ENCODE assay signal across 9 cellular contexts in genomic region chr1:170660874-170661645, GRCh38. TPM values are rescaled to one million over a fixed set of nuclear protein-coding genes. Genes with fewer than 3 reads are reported as not detected.
DNase-seq lines count a peak whose midpoint lies in the region; ATAC-seq and TF ChIP-seq lines count a peak whose summit lies in the region.
"Had no signal": no experiment of that assay in that cellular context is flagged by ENCODE, and none has a peak within 500 bp of the region (broad histone marks: within the 10 kb centered on the region; RNA-seq: fewer than 3 reads in every experiment).

No MANE protein-coding gene starts in this region.

- no peaks in the 10 kb centered on the region for H3K36me3 ChIP-seq in brain microvascular endothelial cell (replicated peaks)
- H3K36me3 ChIP-seq in iPS-20b (ENCODE audit: insufficient read depth, low read depth, low read length): no peaks in the 10 kb centered on the region
- no peaks in the 10 kb centered on the region for H3K36me3 ChIP-seq in stomach

- H3K9me3 ChIP-seq in iPS-20b (ENCODE audit: insufficient read depth, low read depth, low read length) (no peaks in the 10 kb centered on the region), stomach (no peaks in the 10 kb centered on the region)

- peaks cover 52 to 59% of the 10 kb centered on the region in 2 donors for H3K27me3 Mint-ChIP-seq in natural killer cell (ENCODE audit: low read depth in 2 of 2)

- no peaks in the 10 kb centered on the region for H3K9me3 Mint-ChIP-seq in natural killer cell

- 6 to 10% (median 7%) methylated on average over 38 to 54 of the region's 54 CpGs for WGBS in stomach, 5 donors

- H3K36me3 Mint-ChIP-seq in natural killer cell: no peaks in the 10 kb centered on the region

- H3K4me3 Mint-ChIP-seq in natural killer cell: no peak overlapping the region

- no peak for TF ChIP-seq EP300 in stomach (IDR thresholded peaks at IDR 0.05)

- H3K4me3 ChIP-seq in brain microvascular endothelial cell (ENCODE audit: low read depth, low read length) (peak overlapping the region; percentile 92), iPS-20b (ENCODE audit: low read length) (peak overlapping the region; percentile 45), stomach (peak overlapping the region; percentile 33 to 44 (median 39))

- in situ Hi-C loops in brain microvascular endothelial cell (cut with HindIII; ENCODE audit: low pct_ligation_motif_present, low sequenced_read_pairs): no loop called here

- DNase-seq in NCI-H524 (lab: John Stamatoyannopoulos, UW): peak; percentile 13 to 70
- DNase-seq in NCI-H524 treated with DMSO at 0.1 percent for 48 hours (lab: John Stamatoyannopoulos, UW): no peak
- no peak for DNase-seq in brain microvascular endothelial cell
- DNase-seq in stomach: no peak
- no peak for DNase-seq in natural killer cell
- DNase-seq in NCI-H146 (lab: John Stamatoyannopoulos, UW): no peak
- DNase-seq: ACHN had no signal

- intact Hi-C loops in stomach (cut with DNase I; ENCODE audit: low total_unique reads): no loop called here
- intact Hi-C loops in natural killer cell (cut with micrococcal nuclease): no loop called here

- H3K27ac ChIP-seq in brain microvascular endothelial cell: no peak overlapping the region
- no peak overlapping the region for H3K27ac ChIP-seq in iPS-20b (ENCODE audit: low read length)
- peak overlapping the region in 1 of 5 donors; percentile 73 for H3K27ac ChIP-seq in stomach

- no peak for ATAC-seq in natural killer cell
- ATAC-seq in HG03135 (IDR thresholded peaks at IDR 0.05; ENCODE audit: unreplicated experiment): no peak

- H3K27me3 ChIP-seq in brain microvascular endothelial cell (replicated peaks): no peaks in the 10 kb centered on the region
- H3K27me3 ChIP-seq in iPS-20b (ENCODE audit: insufficient read depth, low read length): peaks cover 95% of the 10 kb centered on the region
- H3K27me3 ChIP-seq in stomach: peaks cover 9 to 83% (median 77%) of the 10 kb centered on the region in 3 donors

- TF ChIP-seq CTCF in brain microvascular endothelial cell (IDR thresholded peaks at IDR 0.05; ENCODE audit: low read depth, low read length, missing control alignments) (no peak), stomach (IDR thresholded peaks at IDR 0.05) (no peak), natural killer cell (IDR thresholded peaks at IDR 0.05) (no peak)

- no peak overlapping the region for H3K9ac ChIP-seq in iPS-20b (ENCODE audit: low read depth, low read length)

- no peak overlapping the region for H3K27ac Mint-ChIP-seq in natural killer cell

- TF ChIP-seq POLR2A in stomach (IDR thresholded peaks at IDR 0.05): no peak

- peaks cover 0 to 4% of the 10 kb centered on the region in 2 donors for H3K4me1 Mint-ChIP-seq in natural killer cell

- H3K4me1 ChIP-seq in iPS-20b (ENCODE audit: insufficient read depth, low read length): peaks cover 25% of the 10 kb centered on the region; the same call in 1 of the 2 replicates
- H3K4me1 ChIP-seq in stomach: peaks cover 27 to 56% (median 43%) of the 10 kb centered on the region in 4 donors

RNA-seq across cellular contexts. Expression of gene PRRX1, which starts 2.9 kb away (rescaled TPM):
- total RNA-seq in stomach (1 to 10 TPM in 3 of 5 donors, under 1 TPM in 2; 0.45 to 8.3 (median 1.0) TPM), natural killer cell (not detected)
- 1 to 10 TPM; 1.5 to 6.0 (median 2.9) TPM for polyA plus RNA-seq in stomach

Comparison
In these comparisons a context has a peak if more than half of its experiments do, and no peak if none do; other contexts are left out.
1. DNase-seq: peak in NCI-H524 (2 of 2); none in NCI-H524 treated with DMSO at 0.1 percent for 48 hours (single experiment), brain microvascular endothelial cell (single experiment), stomach (single experiment), natural killer cell (single experiment) and NCI-H146 (single experiment).
2. H3K4me3 ChIP-seq: peak in every context shown above with its lines; median percentile 92 in brain microvascular endothelial cell; 45 in iPS-20b; 39 in stomach.